ENCODE assay signal across 9 cellular contexts in the genomic region with DNA sequence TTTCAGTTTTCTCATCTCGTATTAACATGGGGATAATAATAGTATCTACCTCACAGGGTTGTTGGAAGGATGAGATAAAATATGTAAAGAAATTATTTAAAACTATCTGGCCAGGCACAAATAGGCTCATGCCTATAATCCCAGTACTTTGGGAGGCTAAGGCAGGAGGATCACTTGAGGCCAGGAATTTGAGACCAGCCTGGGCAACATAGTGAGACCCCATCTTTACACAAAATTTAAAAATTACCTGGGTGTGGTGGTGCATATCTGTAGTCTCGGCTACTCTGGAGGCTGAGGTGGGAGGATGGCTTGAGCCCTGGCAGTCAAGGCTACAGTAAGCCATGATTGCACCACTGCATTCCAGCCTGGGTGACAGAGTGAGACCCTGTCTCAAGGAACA. TPM values are rescaled to one million over a fixed set of nuclear protein-coding genes. Genes with fewer than 3 reads are reported as not detected.
A peak's percentile ranks its signal among the peaks of the same experiment; 100 is the strongest.
DNase-seq lines count a peak whose midpoint lies in the region; ATAC-seq, FAIRE-seq and TF ChIP-seq lines count a peak whose summit lies in the region.
"Not testable (repeated sequence)": the region's sequence is repeated elsewhere in the genome, so short reads cannot be mapped to it uniquely, and the experiment has no call there.
"Had no signal": no experiment of that assay in that cellular context is flagged by ENCODE, and none has a peak within 500 bp of the region (broad histone marks: within the 10 kb centered on the region; RNA-seq: fewer than 3 reads in every experiment).

No MANE protein-coding gene starts in this region.

- not testable (repeated sequence) for H3K27ac ChIP-seq in BLaER1 treated with 17β-estradiol and CSF1 and Interleukin-3, amounts not matched to agents 10 nM and 100 nM; KMS-11; H1 (ENCODE audit: low read depth, low read length)

- H2AK5ac ChIP-seq in H1 (ENCODE audit: low read depth, low read length) = not testable (repeated sequence)

- H4K20me1 ChIP-seq in BLaER1 treated with 17β-estradiol and CSF1 and Interleukin-3, amounts not matched to agents 10 nM and 100 nM = peaks cover 17 to 29% (median 27%) of the 10 kb centered on the region in 11 experiments; a peak in 17 of 22 replicates
- H4K20me1 ChIP-seq in KMS-11 (ENCODE audit: insufficient read depth); H1 (replicated peaks in 1 of 2; ENCODE audit: control insufficient read depth in 1 of 2, insufficient read depth in 2 of 2, low read length in 2 of 2): not testable (repeated sequence)

- H3K9ac ChIP-seq in BLaER1 treated with 17β-estradiol and CSF1 and Interleukin-3, amounts not matched to agents 10 nM and 100 nM; KMS-11; H1 (replicated peaks in 1 of 4; ENCODE audit: extremely low read depth in 1 of 4, low read depth in 3 of 4, low read length in 3 of 4): not testable (repeated sequence)

- H3K56ac ChIP-seq in H1 (replicated peaks; ENCODE audit: insufficient read length, low read depth, low read length) = not testable (repeated sequence)

- H3K18ac ChIP-seq in H1 (ENCODE audit: extremely low read depth, low read length) = not testable (repeated sequence)

- H3K9me3 ChIP-seq in BLaER1 treated with 17β-estradiol and CSF1 and Interleukin-3, amounts not matched to agents 10 nM and 100 nM (replicated peaks in 1 of 11) = peaks cover 10 to 22% (median 17%) of the 10 kb centered on the region in 11 experiments
- not testable (repeated sequence) for H3K9me3 ChIP-seq in H1 (ENCODE audit: insufficient read depth in 2 of 2, low read depth in 1 of 2, low read length in 1 of 2)

- peak overlapping the region; percentile 74 to 91 (median 83); a peak in 19 of 22 replicates for H3K4me2 ChIP-seq in BLaER1 treated with 17β-estradiol and CSF1 and Interleukin-3, amounts not matched to agents 10 nM and 100 nM
- not testable (repeated sequence) for H3K4me2 ChIP-seq in KMS-11
- H3K4me2 ChIP-seq in H1 (ENCODE audit: insufficient read depth in 1 of 2, low read depth in 2 of 2, low read length in 2 of 2) = peak overlapping the region in 1 of 2 experiments; percentile 53; a peak in 2 of 4 replicates

- peaks cover 15% of the 10 kb centered on the region for H3K27me3 Mint-ChIP-seq in activated B cell treated with CpG ODN at 0.5 μM for 24 hours
- H3K27me3 Mint-ChIP-seq in activated naive CD8-positive, alpha-beta T cell treated with anti-CD3 and anti-CD28 coated beads for 36 hours; stimulated activated naive CD8-positive, alpha-beta T cell treated with anti-CD3 and anti-CD28 coated beads, Interleukin-15, amount 100 ng/mL, for 72 hours: not testable (repeated sequence)
- peaks cover 8 to 11% (median 10%) of the 10 kb centered on the region in 3 donors for H3K27me3 Mint-ChIP-seq in immature natural killer cell (ENCODE audit: low read depth in 3 of 3)
- H3K27me3 Mint-ChIP-seq in neural crest cell (ENCODE audit: low read depth) = peaks cover 19% of the 10 kb centered on the region

- not testable (repeated sequence) for H2BK120ac ChIP-seq in H1 (replicated peaks; ENCODE audit: low read depth, low read length)

- peaks cover 13% of the 10 kb centered on the region; the same call in 1 of the 2 replicates for H3K79me2 ChIP-seq in KMS-11 (ENCODE audit: insufficient read depth, low read depth)
- not testable (repeated sequence) for H3K79me2 ChIP-seq in H1 (ENCODE audit: control insufficient read depth in 1 of 2, insufficient read depth in 2 of 2, low read length in 2 of 2)

- peaks cover 12 to 26% (median 23%) of the 10 kb centered on the region in 10 experiments for H3K4me1 ChIP-seq in BLaER1 treated with 17β-estradiol and CSF1 and Interleukin-3, amounts not matched to agents 10 nM and 100 nM
- not testable (repeated sequence) for H3K4me1 ChIP-seq in KMS-11 (ENCODE audit: low read depth, poor library complexity, severe bottlenecking); H1 (replicated peaks in 1 of 4; ENCODE audit: control insufficient read depth in 3 of 4, insufficient read depth in 4 of 4, low read length in 3 of 4)

- intact Hi-C loops in activated B cell treated with CpG ODN at 0.5 μM for 24 hours (cut with micrococcal nuclease) = not testable (repeated sequence)

- POLR2A ChIA-PET in activated B cell treated with CpG ODN at 0.5 μM for 24 hours (lab: Charles Lee) = interaction anchor here (2.1 kb wide), 2 partner anchors 18 to 221 kb away, joined by 7 to 10 read pairs; partner anchors contain the start of gene COMMD9
- POLR2A ChIA-PET in H1 (lab: Charles Lee; ENCODE audit: partially characterized antibody) = not testable (repeated sequence)

- not testable (repeated sequence) for ATAC-seq in activated B cell treated with CpG ODN at 0.5 μM for 24 hours (ENCODE audit: low read depth); stimulated activated naive CD8-positive, alpha-beta T cell treated with anti-CD3 and anti-CD28 coated beads, Interleukin-15, amount 100 ng/mL, for 72 hours

- peak overlapping the region in 2 of 10 experiments; percentile 95 to 100; a peak in 3 of 20 replicates for H3K4me3 ChIP-seq in BLaER1 treated with 17β-estradiol and CSF1 and Interleukin-3, amounts not matched to agents 10 nM and 100 nM
- not testable (repeated sequence) for H3K4me3 ChIP-seq in KMS-11 (IDR thresholded peaks at IDR 0.05; ENCODE audit: insufficient read depth, low read depth, low read length)
- peak overlapping the region in 3 of 4 experiments; percentile 95 to 96 (median 96); a peak in 3 of 8 replicates for H3K4me3 ChIP-seq in H1 (ENCODE audit: extremely low read depth in 1 of 4, insufficient read depth in 2 of 4, low read depth in 3 of 4, low read length in 4 of 4)

- TF ChIP-seq CTCF in KMS-11 (conservative IDR thresholded peaks at IDR 0.05; ENCODE audit: low read depth, low read length); activated B cell treated with CpG ODN at 0.5 μM for 24 hours (IDR thresholded peaks at IDR 0.05); H1 (IDR thresholded peaks at IDR 0.05; ENCODE audit: control extremely low read depth in 1 of 3, insufficient read depth in 1 of 3, low read depth in 1 of 3, low read length in 3 of 3); neural crest cell (conservative IDR thresholded peaks at IDR 0.05): not testable (repeated sequence)

- H4K5ac ChIP-seq in H1 (ENCODE audit: insufficient read length, low read depth, low read length) = not testable (repeated sequence)

- not testable (repeated sequence) for H2BK5ac ChIP-seq in H1 (ENCODE audit: low read depth, low read length)

- H3K36me3 Mint-ChIP-seq in activated B cell treated with CpG ODN at 0.5 μM for 24 hours (ENCODE audit: low read depth) = peaks cover 17% of the 10 kb centered on the region
- H3K36me3 Mint-ChIP-seq in activated naive CD8-positive, alpha-beta T cell treated with anti-CD3 and anti-CD28 coated beads for 36 hours; immature natural killer cell; neural crest cell (ENCODE audit: low read depth): not testable (repeated sequence)

- not testable (repeated sequence) for H2BK20ac ChIP-seq in H1 (ENCODE audit: low read length)

- not testable (repeated sequence) for H4K8ac ChIP-seq in H1 (ENCODE audit: extremely low read depth, insufficient read depth, low read length)

- H3K23me2 ChIP-seq in H1 (ENCODE audit: low read depth, low read length) = not testable (repeated sequence)

- TF ChIP-seq POLR2A in H1 (IDR thresholded peaks at IDR 0.05; ENCODE audit: control extremely low read depth in 1 of 2, low read depth in 2 of 2, low read length in 2 of 2) = not testable (repeated sequence)

- H3K9me3 Mint-ChIP-seq in activated B cell treated with CpG ODN at 0.5 μM for 24 hours; activated naive CD8-positive, alpha-beta T cell treated with anti-CD3 and anti-CD28 coated beads for 36 hours; immature natural killer cell; neural crest cell: not testable (repeated sequence)
- peaks cover 10 to 15% of the 10 kb centered on the region in 2 donors for H3K9me3 Mint-ChIP-seq in stimulated activated naive CD8-positive, alpha-beta T cell treated with anti-CD3 and anti-CD28 coated beads, Interleukin-15, amount 100 ng/mL, for 72 hours

- not testable (repeated sequence) for H4K91ac ChIP-seq in H1 (replicated peaks; ENCODE audit: insufficient read length, low read length)

- H2AFZ ChIP-seq in KMS-11 (ENCODE audit: low read depth) (peak overlapping the region; percentile 97), H1 (ENCODE audit: low read length) (peak overlapping the region; percentile 98; the same call in 1 of the 2 replicates)

- H3K27me3 ChIP-seq in BLaER1 treated with 17β-estradiol and CSF1 and Interleukin-3, amounts not matched to agents 10 nM and 100 nM; KMS-11 (ENCODE audit: insufficient read depth, low read depth); H1 (replicated peaks in 1 of 4; ENCODE audit: control insufficient read depth in 3 of 4, extremely low read depth in 1 of 4, insufficient read depth in 3 of 4, low read length in 3 of 4): not testable (repeated sequence)

- not testable (repeated sequence) for H3K27ac Mint-ChIP-seq in activated B cell treated with CpG ODN at 0.5 μM for 24 hours; activated naive CD8-positive, alpha-beta T cell treated with anti-CD3 and anti-CD28 coated beads for 36 hours; neural crest cell (ENCODE audit: unreplicated experiment); stimulated activated naive CD8-positive, alpha-beta T cell treated with anti-CD3 and anti-CD28 coated beads, Interleukin-15, amount 100 ng/mL, for 72 hours
- H3K27ac Mint-ChIP-seq in immature natural killer cell = peak overlapping the region in 3 of 6 donors; percentile 78 to 97 (median 93)

- not testable (repeated sequence) for H2BK15ac ChIP-seq in H1 (ENCODE audit: low read length)

- not testable (repeated sequence) for H3K79me1 ChIP-seq in H1 (ENCODE audit: low read depth, low read length)

- not testable (repeated sequence) for H3K4ac ChIP-seq in H1 (replicated peaks; ENCODE audit: insufficient read length, low read depth, low read length)

- H3K36me3 ChIP-seq in BLaER1 treated with 17β-estradiol and CSF1 and Interleukin-3, amounts not matched to agents 10 nM and 100 nM; KMS-11 (ENCODE audit: insufficient read depth); H1 (ENCODE audit: control insufficient read depth in 2 of 4, insufficient read depth in 4 of 4, low read length in 3 of 4): not testable (repeated sequence)

- CTCF ChIA-PET in activated B cell treated with CpG ODN at 0.5 μM for 24 hours (lab: Charles Lee) (interaction anchor here (1.0 to 3.6 kb wide), 5 partner anchors 18 to 236 kb away, joined by 3 to 22 read pairs (median 4); no protein-coding TSS in a partner anchor), H1 (lab: Charles Lee; ENCODE audit: partially characterized antibody) (interaction anchor here (0.6 to 1.4 kb wide), 6 partner anchors 13 to 938 kb away, joined by 3 to 5 read pairs (median 4); no protein-coding TSS in a partner anchor)

- WGBS in H1 (ENCODE audit: extremely low coverage in 1 of 2, insufficient coverage in 1 of 2, insufficient read length in 1 of 2, insufficient replicate concordance in 2 of 2, low coverage in 1 of 2, low lambda C conversion rate in 2 of 2, missing lambda C conversion rate in 1 of 2), 2 experiments = 81% methylated on average over 2 of the region's 2 CpGs; no CpG with 5 or more reads in 1 of the 2 experiments

- peak overlapping the region; percentile 97 for H3K4me3 Mint-ChIP-seq in activated B cell treated with CpG ODN at 0.5 μM for 24 hours
- H3K4me3 Mint-ChIP-seq in activated naive CD8-positive, alpha-beta T cell treated with anti-CD3 and anti-CD28 coated beads for 36 hours = peak overlapping the region; percentile 99
- peak overlapping the region; percentile 97 to 98 (median 97) for H3K4me3 Mint-ChIP-seq in immature natural killer cell
- peak overlapping the region; percentile 95 for H3K4me3 Mint-ChIP-seq in neural crest cell
- H3K4me3 Mint-ChIP-seq in stimulated activated naive CD8-positive, alpha-beta T cell treated with anti-CD3 and anti-CD28 coated beads, Interleukin-15, amount 100 ng/mL, for 72 hours = peak overlapping the region; percentile 91 to 99

- H3K4me1 Mint-ChIP-seq in activated B cell treated with CpG ODN at 0.5 μM for 24 hours (peaks cover 19% of the 10 kb centered on the region), immature natural killer cell (peaks cover 25 to 33% of the 10 kb centered on the region in 2 donors), neural crest cell (peaks cover 19% of the 10 kb centered on the region)
- peaks cover 22% of the 10 kb centered on the region for H3K4me1 Mint-ChIP-seq in activated naive CD8-positive, alpha-beta T cell treated with anti-CD3 and anti-CD28 coated beads for 36 hours
- H3K4me1 Mint-ChIP-seq in stimulated activated naive CD8-positive, alpha-beta T cell treated with anti-CD3 and anti-CD28 coated beads, Interleukin-15, amount 100 ng/mL, for 72 hours = peaks cover 21% of the 10 kb centered on the region

- not testable (repeated sequence) for H3K23ac ChIP-seq in H1 (ENCODE audit: insufficient read length)

- DNase-seq in activated B cell treated with CpG ODN at 0.5 μM for 24 hours; activated naive CD8-positive, alpha-beta T cell treated with anti-CD3 and anti-CD28 coated beads for 36 hours; H1 (ENCODE audit: low read depth in 1 of 2, low spot score in 2 of 2); immature natural killer cell; neural crest cell (ENCODE audit: low read depth, low spot score); stimulated activated naive CD8-positive, alpha-beta T cell treated with anti-CD3 and anti-CD28 coated beads, Interleukin-15, amount 100 ng/mL, for 72 hours: not testable (repeated sequence)

- not testable (repeated sequence) for H2BK12ac ChIP-seq in H1 (ENCODE audit: low read depth, low read length)

- H3K14ac ChIP-seq in H1 (ENCODE audit: insufficient read length) = not testable (repeated sequence)

- TF ChIP-seq EP300 in H1 (IDR thresholded peaks at IDR 0.05; ENCODE audit: borderline replicate concordance in 1 of 2, low read depth in 2 of 2, low read length in 2 of 2) = not testable (repeated sequence)

- FAIRE-seq in H1 (lab: Jason Lieb, UNC) = not testable (repeated sequence)

- TF ChIP-seq RAD21 in H1 (IDR thresholded peaks at IDR 0.05 in 1 of 2, conservative IDR thresholded peaks at IDR 0.05 in 1 of 2; ENCODE audit: low read depth in 2 of 2, low read length in 2 of 2) = not testable (repeated sequence)

RNA-seq across cellular contexts. Expression of gene TRAF6, which starts 1.0 kb away (rescaled TPM):
- total RNA-seq in activated B cell treated with CpG ODN at 0.5 μM for 24 hours (16.9 and 19.3 TPM in 2 replicates), neural crest cell (11.6 and 12.9 TPM in 2 replicates)
- total RNA-seq in activated naive CD8-positive, alpha-beta T cell treated with anti-CD3 and anti-CD28 coated beads for 36 hours = 1 to 10 TPM; 8.5 to 9.8 TPM
- 8.8 and 9.4 TPM in 2 replicates for total RNA-seq in H1 (2021; fragmentation: NEBNext Ultra II Directional; extraction: Animal tissue kit (Norgen Biotek cat#: 25700))
- polyA plus RNA-seq in H1 (2011; rRNA removed) (2.6 and 4.6 TPM in 2 replicates), immature natural killer cell (10 to 100 TPM; 11.3 to 20.0 (median 13.1) TPM)
- 3.7 TPM for polyA plus RNA-seq in H1 (2011; cell fraction: cytosol; rRNA removed)
- polyA plus RNA-seq in H1 (2011; cell fraction: nucleus; rRNA removed) = 5.2 TPM
- polyA plus RNA-seq in H1 (2012, experiment 1 of 2) = 4.2 to 5.0 TPM (median 4.5 TPM) in 4 replicates
- 0.45 TPM for polyA plus RNA-seq in H1 (2012, experiment 2 of 2)
- polyA plus RNA-seq in H1 (2013, experiment 1 of 2) = 4.4 TPM
- 4.3 TPM for polyA plus RNA-seq in H1 (2013, experiment 2 of 2)
- 10.4 and 13.4 TPM in 2 replicates for polyA minus RNA-seq in H1 (2011; rRNA and poly(A)+ RNA removed)
- polyA minus RNA-seq in H1 (2011; cell fraction: cytosol; rRNA and poly(A)+ RNA removed) = 4.9 TPM
- polyA minus RNA-seq in H1 (2011; cell fraction: nucleus; rRNA and poly(A)+ RNA removed) = 11.3 TPM

RNA-seq across cellular contexts. Expression of gene RAG1, which starts 56.7 kb away (rescaled TPM):
- total RNA-seq in activated B cell treated with CpG ODN at 0.5 μM for 24 hours (0.10 and 0.24 TPM in 2 replicates), neural crest cell (0.64 and 0.91 TPM in 2 replicates)
- under 1 TPM; 0.38 to 0.43 TPM for total RNA-seq in activated naive CD8-positive, alpha-beta T cell treated with anti-CD3 and anti-CD28 coated beads for 36 hours
- 0.58 and 0.90 TPM in 2 replicates for total RNA-seq in H1 (2021; fragmentation: NEBNext Ultra II Directional; extraction: Animal tissue kit (Norgen Biotek cat#: 25700))
- polyA plus RNA-seq in H1 (2011; rRNA removed) (0.13 and 0.14 TPM in 2 replicates), immature natural killer cell (under 1 TPM; 0.39 to 0.85 (median 0.52) TPM)
- polyA plus RNA-seq in H1 (2011; cell fraction: cytosol; rRNA removed) = 0.28 TPM
- 0.29 TPM for polyA plus RNA-seq in H1 (2011; cell fraction: nucleus; rRNA removed)
- polyA plus RNA-seq in H1 (2012, experiment 1 of 2) = 0.20 to 0.91 TPM (median 0.35 TPM) in 4 replicates
- polyA plus RNA-seq in H1 (2012, experiment 2 of 2) = not detected
- 0.89 TPM for polyA plus RNA-seq in H1 (2013, experiment 1 of 2)
- 0.66 TPM for polyA plus RNA-seq in H1 (2013, experiment 2 of 2)
- 0.27 and 0.73 TPM in 2 replicates for polyA minus RNA-seq in H1 (2011; rRNA and poly(A)+ RNA removed)
- polyA minus RNA-seq in H1 (2011; cell fraction: cytosol; rRNA and poly(A)+ RNA removed) = 0.29 TPM
- 0.80 TPM for polyA minus RNA-seq in H1 (2011; cell fraction: nucleus; rRNA and poly(A)+ RNA removed)
- polyA plus RNA-seq: cardiac muscle cell had no signal
